In genomic region chr10:105914432-105914831, GRCh38 we compare ENCODE assay signal across 35 cellular contexts.
A peak's percentile ranks its signal among the peaks of the same experiment; 100 is the strongest.
DNase-seq lines count a peak whose midpoint lies in the region; ATAC-seq, FAIRE-seq and TF ChIP-seq lines count a peak whose summit lies in the region.
"Had no signal": no experiment of that assay in that cellular context is flagged by ENCODE, and none has a peak within 500 bp of the region (broad histone marks: within the 10 kb centered on the region; RNA-seq: fewer than 3 reads in every experiment).

No MANE protein-coding gene starts in this region.

- H2AFZ ChIP-seq in GM12878 (ENCODE audit: control insufficient read depth, low read depth, low read length) (no peak overlapping the region), osteoblast (ENCODE audit: low read length) (no peak overlapping the region)

- POLR2A ChIA-PET in GM12878 (lab: Charles Lee) = no interaction called here
- POLR2A ChIA-PET in naive thymus-derived CD8-positive, alpha-beta T cell (lab: Charles Lee) = no interaction called here

- TF ChIP-seq CTCF in GM12878 (IDR thresholded peaks at IDR 0.05 in 2 of 3, conservative IDR thresholded peaks at IDR 0.05 in 1 of 3; ENCODE audit: control insufficient read depth in 2 of 3, extremely low read depth in 1 of 3, insufficient read depth in 1 of 3, low read depth in 3 of 3, low read length in 3 of 3) = no peak
- TF ChIP-seq CTCF in osteoblast (IDR thresholded peaks at IDR 0.05; ENCODE audit: extremely low read depth, low read depth, low read length) = no peak

- no peak overlapping the region for H3K27ac Mint-ChIP-seq in naive thymus-derived CD8-positive, alpha-beta T cell
- H3K27ac Mint-ChIP-seq in activated CD4-positive, alpha-beta T cell treated with anti-CD3 and anti-CD28 coated beads, Interleukin-2, amount 10 ng/mL, durations not matched to agents 24 days and 14 days = no peak overlapping the region
- H3K27ac Mint-ChIP-seq: B cell; CD14-positive monocyte; CD4-positive, alpha-beta memory T cell; CD4-positive, alpha-beta T cell; CD4-positive, CD25-positive, alpha-beta regulatory T cell; CD8-positive, alpha-beta memory T cell; CD8-positive, alpha-beta T cell had no signal

- 50% methylated on average over 1 of the region's 1 CpG for WGBS in GM12878 (ENCODE audit: insufficient coverage, insufficient replicate concordance, low lambda C conversion rate, missing lambda C conversion rate)

- H3K4me2 ChIP-seq in GM12878 (ENCODE audit: control insufficient read depth, insufficient read depth) (no peak overlapping the region), osteoblast (ENCODE audit: insufficient read depth, low read length) (no peak overlapping the region)
- H3K4me2 ChIP-seq: A549; BLaER1; BLaER1 treated with 17β-estradiol and CSF1 and Interleukin-3, amounts not matched to agents 10 nM and 100 nM had no signal

- no peak overlapping the region for H3K4me3 ChIP-seq in GM12878
- H3K4me3 ChIP-seq in osteoblast (ENCODE audit: insufficient read depth, low read length) = no peak overlapping the region
- H3K4me3 ChIP-seq: A549; BLaER1; BLaER1 treated with 17β-estradiol and CSF1 and Interleukin-3, amounts not matched to agents 10 nM and 100 nM had no signal

- DNase-seq in GM12878 (ENCODE audit: low read depth, low spot score) (no peak), osteoblast (ENCODE audit: insufficient read length, low spot score, missing footprints) (peak; percentile 25), urothelium cell line (ENCODE audit: low spot score) (no peak)
- no peak for DNase-seq in naive thymus-derived CD8-positive, alpha-beta T cell
- DNase-seq in activated CD4-positive, alpha-beta T cell treated with anti-CD3 and anti-CD28 coated beads, Interleukin-2, amount 10 ng/mL, durations not matched to agents 24 days and 14 days = no peak
- DNase-seq: 8988T; ACHN; AML-193; BE2C; C1 segment of cervical spinal cord; Caco-2; Calu3; CD4-positive, alpha-beta memory T cell; CD4-positive, alpha-beta T cell; CD4-positive, CD25-positive, alpha-beta regulatory T cell; CD8-positive, alpha-beta memory T cell; CD8-positive, alpha-beta T cell; COR-L47; DMS 273 treated with DMSO at 0.1 percent for 48 hours; DMS153; DMS53; DMS79; DMS79 treated with DMSO at 0.1 percent for 48 hours; DND-41; EL had no signal

- H3K36me3 Mint-ChIP-seq in naive thymus-derived CD8-positive, alpha-beta T cell = no peaks in the 10 kb centered on the region
- no peaks in the 10 kb centered on the region for H3K36me3 Mint-ChIP-seq in activated CD4-positive, alpha-beta T cell treated with anti-CD3 and anti-CD28 coated beads, Interleukin-2, amount 10 ng/mL, durations not matched to agents 24 days and 14 days (ENCODE audit: low read depth)
- H3K36me3 Mint-ChIP-seq: CD14-positive monocyte; CD4-positive, alpha-beta memory T cell; CD4-positive, CD25-positive, alpha-beta regulatory T cell; CD8-positive, alpha-beta memory T cell; CD8-positive, alpha-beta T cell had no signal

- ATAC-seq in GM12878 (peak; percentile 56), GM21515 (IDR thresholded peaks at IDR 0.05; ENCODE audit: unreplicated experiment) (no peak)
- no peak for ATAC-seq in naive thymus-derived CD8-positive, alpha-beta T cell
- ATAC-seq: A549; CD8-positive, alpha-beta T cell had no signal

- no peak overlapping the region for H3K27ac ChIP-seq in GM12878 (ENCODE audit: control insufficient read depth, insufficient read depth)
- H3K27ac ChIP-seq in osteoblast (ENCODE audit: low read depth, low read length) = no peak overlapping the region
- H3K27ac ChIP-seq: 22Rv1; A549; BLaER1; BLaER1 treated with 17β-estradiol and CSF1 and Interleukin-3, amounts not matched to agents 10 nM and 100 nM; C4-2B had no signal

- no peak overlapping the region for H3K4me3 Mint-ChIP-seq in naive thymus-derived CD8-positive, alpha-beta T cell
- H3K4me3 Mint-ChIP-seq in activated CD4-positive, alpha-beta T cell treated with anti-CD3 and anti-CD28 coated beads, Interleukin-2, amount 10 ng/mL, durations not matched to agents 24 days and 14 days = no peak overlapping the region
- H3K4me3 Mint-ChIP-seq: B cell; CD14-positive monocyte; CD4-positive, alpha-beta memory T cell; CD4-positive, alpha-beta T cell; CD4-positive, CD25-positive, alpha-beta regulatory T cell; CD8-positive, alpha-beta memory T cell; CD8-positive, alpha-beta T cell had no signal

- peaks cover 0 to 2% (median 0%) of the 10 kb centered on the region in 4 donors for H3K4me1 Mint-ChIP-seq in naive thymus-derived CD8-positive, alpha-beta T cell
- no peaks in the 10 kb centered on the region for H3K4me1 Mint-ChIP-seq in activated CD4-positive, alpha-beta T cell treated with anti-CD3 and anti-CD28 coated beads, Interleukin-2, amount 10 ng/mL, durations not matched to agents 24 days and 14 days
- H3K4me1 Mint-ChIP-seq: B cell; CD14-positive monocyte; CD4-positive, alpha-beta memory T cell; CD4-positive, CD25-positive, alpha-beta regulatory T cell; CD8-positive, alpha-beta memory T cell had no signal

- RAD21 ChIA-PET in GM12878 (lab: Charles Lee; ENCODE audit: unreplicated experiment) = no interaction called here

- H3K79me2 ChIP-seq in GM12878 (ENCODE audit: control insufficient read depth, insufficient read depth, low read length) = no peaks in the 10 kb centered on the region
- H3K79me2 ChIP-seq in osteoblast (ENCODE audit: insufficient read depth, low read length) = no peaks in the 10 kb centered on the region

- no peak for TF ChIP-seq RAD21 in GM12878 (IDR thresholded peaks at IDR 0.05; ENCODE audit: insufficient read depth, low read depth, low read length)

- H4K20me1 ChIP-seq in GM12878 (ENCODE audit: control insufficient read depth, insufficient read depth) (no peaks in the 10 kb centered on the region), osteoblast (ENCODE audit: insufficient read depth, low read length) (no peaks in the 10 kb centered on the region)
- H4K20me1 ChIP-seq: BLaER1; BLaER1 treated with 17β-estradiol and CSF1 and Interleukin-3, amounts not matched to agents 10 nM and 100 nM had no signal

- FAIRE-seq in GM12878 (lab: Jason Lieb, UNC) (no peak), urothelium cell line (lab: Jason Lieb, UNC) (peak; percentile 20)
- FAIRE-seq: A204.1, A549, D721Med had no signal

- H3K36me3 ChIP-seq in GM12878 (ENCODE audit: control insufficient read depth in 2 of 2, insufficient read depth in 2 of 2, low read length in 1 of 2) (no peaks in the 10 kb centered on the region), osteoblast (ENCODE audit: insufficient read depth, low read length) (no peaks in the 10 kb centered on the region)
- H3K36me3 ChIP-seq: BE2C; BLaER1; BLaER1 treated with 17β-estradiol and CSF1 and Interleukin-3, amounts not matched to agents 10 nM and 100 nM had no signal

- H3K27me3 Mint-ChIP-seq in naive thymus-derived CD8-positive, alpha-beta T cell = peaks cover 0 to 6% (median 0%) of the 10 kb centered on the region in 5 donors
- no peaks in the 10 kb centered on the region for H3K27me3 Mint-ChIP-seq in activated CD4-positive, alpha-beta T cell treated with anti-CD3 and anti-CD28 coated beads, Interleukin-2, amount 10 ng/mL, durations not matched to agents 24 days and 14 days
- H3K27me3 Mint-ChIP-seq: B cell; CD4-positive, alpha-beta memory T cell; CD4-positive, alpha-beta T cell; CD4-positive, CD25-positive, alpha-beta regulatory T cell; CD8-positive, alpha-beta memory T cell had no signal

- H3K9me3 ChIP-seq in GM12878 (replicated peaks; ENCODE audit: control insufficient read depth, insufficient read depth, low read length) (no peaks in the 10 kb centered on the region), osteoblast (ENCODE audit: low read depth, low read length) (no peaks in the 10 kb centered on the region)
- H3K9me3 ChIP-seq: A549; BE2C; BLaER1; BLaER1 treated with 17β-estradiol and CSF1 and Interleukin-3, amounts not matched to agents 10 nM and 100 nM; Caco-2 had no signal

- no TSS peak for BruUV-seq in GM12878 (replicated peaks; lab: Mats Ljungman, UMichigan)

- no peak for TF ChIP-seq EP300 in GM12878 (IDR thresholded peaks at IDR 0.05; ENCODE audit: borderline replicate concordance in 1 of 2, control insufficient read depth in 1 of 2, low read depth in 2 of 2, low read length in 2 of 2)

- H3K4me1 ChIP-seq in GM12878 (ENCODE audit: control insufficient read depth, insufficient read depth, low read length) = no peaks in the 10 kb centered on the region
- no peaks in the 10 kb centered on the region for H3K4me1 ChIP-seq in osteoblast (ENCODE audit: insufficient read depth, low read length)
- H3K4me1 ChIP-seq: A549; BE2C; BLaER1; BLaER1 treated with 17β-estradiol and CSF1 and Interleukin-3, amounts not matched to agents 10 nM and 100 nM; Caco-2 had no signal

- CTCF ChIA-PET in GM12878 (lab: Yijun Ruan, JAX) = no interaction called here

- TF ChIP-seq POLR2A in GM12878 (IDR thresholded peaks at IDR 0.05; ENCODE audit: low read depth, low read length) = no peak

- no peaks in the 10 kb centered on the region for H3K27me3 ChIP-seq in GM12878 (replicated peaks in 1 of 2; ENCODE audit: control insufficient read depth in 2 of 2, insufficient read depth in 2 of 2, low read length in 1 of 2)
- H3K27me3 ChIP-seq in osteoblast (ENCODE audit: insufficient read depth, low read length) = no peaks in the 10 kb centered on the region
- H3K27me3 ChIP-seq: BE2C; BLaER1; BLaER1 treated with 17β-estradiol and CSF1 and Interleukin-3, amounts not matched to agents 10 nM and 100 nM had no signal

- H3K9me3 Mint-ChIP-seq in naive thymus-derived CD8-positive, alpha-beta T cell = peaks cover 0 to 5% (median 0%) of the 10 kb centered on the region in 9 donors
- no peaks in the 10 kb centered on the region for H3K9me3 Mint-ChIP-seq in activated CD4-positive, alpha-beta T cell treated with anti-CD3 and anti-CD28 coated beads, Interleukin-2, amount 10 ng/mL, durations not matched to agents 24 days and 14 days
- H3K9me3 Mint-ChIP-seq: CD4-positive, alpha-beta T cell had no signal

- intact Hi-C loops in GM12878 (cut with micrococcal nuclease; ENCODE audit: unreplicated experiment) = no loop called here
- intact Hi-C loops in activated CD4-positive, alpha-beta T cell treated with anti-CD3 and anti-CD28 coated beads, Interleukin-2, amount 10 ng/mL, durations not matched to agents 24 days and 14 days (cut with micrococcal nuclease) = no loop called here

- no peak overlapping the region for H3K9ac ChIP-seq in GM12878 (ENCODE audit: control insufficient read depth, insufficient read depth, low read length)
- H3K9ac ChIP-seq: BLaER1; BLaER1 treated with 17β-estradiol and CSF1 and Interleukin-3, amounts not matched to agents 10 nM and 100 nM had no signal

- SMC1A ChIA-PET in GM12878 (lab: Charles Lee; ENCODE audit: uncharacterized antibody, unreplicated experiment) = no interaction called here

- in situ Hi-C loops in GM12878 (cut with MboI) = no loop called here
